Comparison of ENCODE assay signal across 8 cellular contexts in the genomic region with DNA sequence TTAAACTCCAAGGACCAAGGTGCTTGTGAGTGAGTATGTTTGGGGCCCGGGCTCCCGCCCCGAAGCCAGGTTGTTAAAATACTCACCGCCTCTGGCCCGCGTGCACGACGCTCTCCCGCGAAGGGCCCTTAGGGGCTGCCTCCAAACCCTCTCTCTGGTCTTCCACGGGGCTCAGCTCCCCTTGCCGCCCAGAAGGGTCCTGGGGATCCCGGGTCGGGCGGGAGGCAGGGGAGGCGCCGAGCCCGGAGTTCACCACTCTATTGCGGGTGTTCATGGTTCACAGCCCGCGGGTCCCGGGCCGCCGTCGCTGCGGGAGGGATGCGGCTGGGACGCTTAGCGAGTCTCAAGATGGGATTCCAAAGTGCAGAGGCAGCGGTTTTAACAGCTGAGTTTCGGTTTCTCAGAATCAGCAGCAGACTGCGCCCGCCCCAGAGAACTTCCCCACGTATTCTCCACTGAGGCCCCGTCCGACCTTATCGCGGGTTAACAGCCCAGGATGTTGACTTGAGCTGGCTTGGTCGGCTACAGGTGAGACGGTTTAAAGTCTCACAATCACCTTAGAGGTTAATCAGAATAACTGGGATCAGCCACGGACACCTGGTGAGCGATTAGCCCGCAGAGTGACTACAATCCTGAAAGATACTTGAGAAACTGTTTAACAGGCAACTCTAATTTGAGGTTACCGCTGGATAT. TPM values are rescaled to one million over a fixed set of nuclear protein-coding genes. Genes with fewer than 3 reads are reported as not detected.
DNase-seq lines count a peak whose midpoint lies in the region; ATAC-seq and TF ChIP-seq lines count a peak whose summit lies in the region.

A gene with protein sequence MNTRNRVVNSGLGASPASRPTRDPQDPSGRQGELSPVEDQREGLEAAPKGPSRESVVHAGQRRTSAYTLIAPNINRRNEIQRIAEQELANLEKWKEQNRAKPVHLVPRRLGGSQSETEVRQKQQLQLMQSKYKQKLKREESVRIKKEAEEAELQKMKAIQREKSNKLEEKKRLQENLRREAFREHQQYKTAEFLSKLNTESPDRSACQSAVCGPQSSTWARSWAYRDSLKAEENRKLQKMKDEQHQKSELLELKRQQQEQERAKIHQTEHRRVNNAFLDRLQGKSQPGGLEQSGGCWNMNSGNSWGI (minus strand): TSS at position 350 of the 693 bp plus-strand sequence. CDS start 76 bp downstream, at position 274.

- WGBS in liver = under 1% methylated on average over 44 of the region's 44 CpGs

- no peaks in the 10 kb centered on the region for H3K9me3 Mint-ChIP-seq in CD8-positive, alpha-beta memory T cell

- H3K27me3 Mint-ChIP-seq in CD8-positive, alpha-beta memory T cell = no peaks in the 10 kb centered on the region

- H3K9ac ChIP-seq in HUES6 (ENCODE audit: low read length) (peak within 1 kb of the TSS; percentile 43), liver (ENCODE audit: low read depth in 1 of 2, low read length in 2 of 2) (peak within 1 kb of the TSS; percentile 66 to 97)

- no peaks in the 10 kb centered on the region for H3K36me3 ChIP-seq in CD8-positive, alpha-beta memory T cell (ENCODE audit: insufficient read depth, low read length)
- H3K36me3 ChIP-seq in HUES6 (ENCODE audit: control insufficient read depth, insufficient read depth, low read length) (no peaks in the 10 kb centered on the region), liver (ENCODE audit: control insufficient read depth in 4 of 4, insufficient read depth in 3 of 4, low read depth in 1 of 4, low read length in 3 of 4) (no peaks in the 10 kb centered on the region)

- peak within 1 kb of the TSS; percentile 82 for H3K27ac ChIP-seq in CD8-positive, alpha-beta memory T cell (ENCODE audit: low read depth, low read length)
- H3K27ac ChIP-seq in HUES6 (ENCODE audit: low read depth, low read length) = no peak within 1 kb of the TSS
- H3K27ac ChIP-seq in liver (ENCODE audit: low read depth in 1 of 2, low read length in 2 of 2) = peak within 1 kb of the TSS; percentile 76 to 77

- POLR2A ChIA-PET in CD8-positive, alpha-beta memory T cell (lab: Charles Lee) = interaction anchor here (0.6 to 2.7 kb wide), 9 partner anchors 9 to 720 kb away, joined by 3 to 23 read pairs (median 6); a partner anchor contains a TSS

- peaks cover 29 to 61% (median 59%) of the 10 kb centered on the region in 3 donors for H3K4me1 Mint-ChIP-seq in CD8-positive, alpha-beta memory T cell

- no peaks in the 10 kb centered on the region for H3K9me3 ChIP-seq in CD8-positive, alpha-beta memory T cell (ENCODE audit: low read length)
- H3K9me3 ChIP-seq in HUES6 (ENCODE audit: control insufficient read depth, insufficient read depth, low read depth, low read length) (no peaks in the 10 kb centered on the region), liver (ENCODE audit: control insufficient read depth in 4 of 4, low read length in 3 of 4) (no peaks in the 10 kb centered on the region)

- peak; percentile 67 for ATAC-seq in GM21390 (IDR thresholded peaks at IDR 0.05; ENCODE audit: unreplicated experiment)

- H3K27me3 ChIP-seq in CD8-positive, alpha-beta memory T cell (ENCODE audit: insufficient read depth, low read length, poor library complexity, severe bottlenecking) = no peaks in the 10 kb centered on the region
- H3K27me3 ChIP-seq in HUES6 (ENCODE audit: control insufficient read depth, insufficient read depth, low read length) = peaks cover 24% of the 10 kb centered on the region
- H3K27me3 ChIP-seq in liver (ENCODE audit: control insufficient read depth in 4 of 4, insufficient read depth in 4 of 4, low read length in 3 of 4) = no peaks in the 10 kb centered on the region

- no peak for TF ChIP-seq RAD21 in liver (IDR thresholded peaks at IDR 0.05)

- H3K4me3 ChIP-seq in CD8-positive, alpha-beta memory T cell (ENCODE audit: low read length) = peak within 1 kb of the TSS; percentile 61
- H3K4me3 ChIP-seq in HUES6 (ENCODE audit: low read depth, low read length) (peak within 1 kb of the TSS; percentile 57), liver (ENCODE audit: low read depth in 1 of 3, low read length in 3 of 3) (peak within 1 kb of the TSS; percentile 45 to 76 (median 75))

- H3K4me1 ChIP-seq in CD8-positive, alpha-beta memory T cell (ENCODE audit: insufficient read depth, low read length) = peaks cover 26% of the 10 kb centered on the region
- H3K4me1 ChIP-seq in HUES6 (ENCODE audit: control insufficient read depth, insufficient read depth, low read length) (peaks cover under 1% of the 10 kb centered on the region), liver (ENCODE audit: control insufficient read depth in 4 of 4, insufficient read depth in 4 of 4, low read length in 3 of 4) (peaks cover 2 to 15% (median 6%) of the 10 kb centered on the region in 4 donors)

- H3K4me3 Mint-ChIP-seq in CD8-positive, alpha-beta memory T cell = peak within 1 kb of the TSS; percentile 95 to 99 (median 96)

- TF ChIP-seq CTCF in liver (IDR thresholded peaks at IDR 0.05; ENCODE audit: low read depth, low read length, missing input control) = no peak

- peak within 1 kb of the TSS; percentile 94 to 100 (median 99) for H3K27ac Mint-ChIP-seq in CD8-positive, alpha-beta memory T cell

- CTCF ChIA-PET in CD8-positive, alpha-beta memory T cell (lab: Charles Lee) = interaction anchor here (1.0 to 6.6 kb wide), 7 partner anchors 11 to 66 kb away, joined by 3 to 40 read pairs (median 4); a partner anchor contains a TSS

- peaks cover 0 to 16% (median 1%) of the 10 kb centered on the region in 3 donors for H3K36me3 Mint-ChIP-seq in CD8-positive, alpha-beta memory T cell

- peak; percentile 53 to 84 (median 73) for DNase-seq in CD8-positive, alpha-beta memory T cell
- DNase-seq in activated CD4-positive, alpha-beta T cell treated with anti-CD3 and anti-CD28 coated beads for 48 hours = peak; percentile 83
- DNase-seq in cortex of kidney (lab: John Stamatoyannopoulos, UW) (peak; percentile 12), NCI-H2171 treated with DMSO at 0.1 percent for 48 hours (lab: John Stamatoyannopoulos, UW) (no peak)
- DNase-seq in stimulated activated CD4-positive, alpha-beta T cell treated with anti-CD3 and anti-CD28 coated beads, Interleukin-4, amount 100 ng/mL, for 48 hours (ENCODE audit: low read depth in 2 of 2) = peak; percentile 50 to 65

TF ChIP-seq in liver, 16 proteins besides CTCF, POLR2A, EP300 and RAD21:
- TF ChIP-seq, protein P1, sequence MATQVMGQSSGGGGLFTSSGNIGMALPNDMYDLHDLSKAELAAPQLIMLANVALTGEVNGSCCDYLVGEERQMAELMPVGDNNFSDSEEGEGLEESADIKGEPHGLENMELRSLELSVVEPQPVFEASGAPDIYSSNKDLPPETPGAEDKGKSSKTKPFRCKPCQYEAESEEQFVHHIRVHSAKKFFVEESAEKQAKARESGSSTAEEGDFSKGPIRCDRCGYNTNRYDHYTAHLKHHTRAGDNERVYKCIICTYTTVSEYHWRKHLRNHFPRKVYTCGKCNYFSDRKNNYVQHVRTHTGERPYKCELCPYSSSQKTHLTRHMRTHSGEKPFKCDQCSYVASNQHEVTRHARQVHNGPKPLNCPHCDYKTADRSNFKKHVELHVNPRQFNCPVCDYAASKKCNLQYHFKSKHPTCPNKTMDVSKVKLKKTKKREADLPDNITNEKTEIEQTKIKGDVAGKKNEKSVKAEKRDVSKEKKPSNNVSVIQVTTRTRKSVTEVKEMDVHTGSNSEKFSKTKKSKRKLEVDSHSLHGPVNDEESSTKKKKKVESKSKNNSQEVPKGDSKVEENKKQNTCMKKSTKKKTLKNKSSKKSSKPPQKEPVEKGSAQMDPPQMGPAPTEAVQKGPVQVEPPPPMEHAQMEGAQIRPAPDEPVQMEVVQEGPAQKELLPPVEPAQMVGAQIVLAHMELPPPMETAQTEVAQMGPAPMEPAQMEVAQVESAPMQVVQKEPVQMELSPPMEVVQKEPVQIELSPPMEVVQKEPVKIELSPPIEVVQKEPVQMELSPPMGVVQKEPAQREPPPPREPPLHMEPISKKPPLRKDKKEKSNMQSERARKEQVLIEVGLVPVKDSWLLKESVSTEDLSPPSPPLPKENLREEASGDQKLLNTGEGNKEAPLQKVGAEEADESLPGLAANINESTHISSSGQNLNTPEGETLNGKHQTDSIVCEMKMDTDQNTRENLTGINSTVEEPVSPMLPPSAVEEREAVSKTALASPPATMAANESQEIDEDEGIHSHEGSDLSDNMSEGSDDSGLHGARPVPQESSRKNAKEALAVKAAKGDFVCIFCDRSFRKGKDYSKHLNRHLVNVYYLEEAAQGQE (IDR thresholded peaks at IDR 0.05) = no peak
- TF ChIP-seq SP1 (IDR thresholded peaks at IDR 0.05) (no peak), TAF1 (conservative IDR thresholded peaks at IDR 0.05) (peak; percentile 57), HNF4A (conservative IDR thresholded peaks at IDR 0.05) (peak; percentile 38 to 59), YY1 (IDR thresholded peaks at IDR 0.05) (peak; percentile 52), RXRA (IDR thresholded peaks at IDR 0.05) (peak; percentile 14 to 23), JUND (IDR thresholded peaks at IDR 0.05) (peak in 1 of 2 donors; percentile 7)
- TF ChIP-seq, protein P2, sequence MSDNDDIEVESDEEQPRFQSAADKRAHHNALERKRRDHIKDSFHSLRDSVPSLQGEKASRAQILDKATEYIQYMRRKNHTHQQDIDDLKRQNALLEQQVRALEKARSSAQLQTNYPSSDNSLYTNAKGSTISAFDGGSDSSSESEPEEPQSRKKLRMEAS (IDR thresholded peaks at IDR 0.05) = peak; percentile 11

RNA-seq across cellular contexts. Expression of the gene that starts here (rescaled TPM):
- total RNA-seq in CD8-positive, alpha-beta memory T cell = 1 to 10 TPM; 4.5 to 4.9 TPM
- polyA plus RNA-seq in CD8-positive, alpha-beta memory T cell = 17.3 TPM
- 10 to 100 TPM in 1 of 2 donors, 1 to 10 TPM in 1; 5.3 to 20.3 TPM for total RNA-seq in liver
- 1 to 10 TPM; 2.1 to 3.1 TPM for polyA plus RNA-seq in liver
